Comparison of ENCODE assay signal across 9 cellular contexts in genomic region chr3:30934208-30934550, GRCh38. TPM values are rescaled to one million over a fixed set of nuclear protein-coding genes. Genes with fewer than 3 reads are reported as not detected.
DNase-seq lines count a peak whose midpoint lies in the region; ATAC-seq and TF ChIP-seq lines count a peak whose summit lies in the region.
"Had no signal": no experiment of that assay in that cellular context is flagged by ENCODE, and none has a peak within 500 bp of the region (broad histone marks: within the 10 kb centered on the region; RNA-seq: fewer than 3 reads in every experiment).

No MANE protein-coding gene starts in this region.

- H3K27ac ChIP-seq in Peyer's patch, result no peak overlapping the region
- no peak overlapping the region for H3K27ac ChIP-seq in stomach
- H3K27ac ChIP-seq: epithelial cell of prostate had no signal

- H3K27me3 ChIP-seq in Peyer's patch (no peaks in the 10 kb centered on the region), stomach (no peaks in the 10 kb centered on the region)

- no peaks in the 10 kb centered on the region for H3K9me3 ChIP-seq in Peyer's patch
- H3K9me3 ChIP-seq in stomach, result no peaks in the 10 kb centered on the region

- H3K4me1 ChIP-seq in Peyer's patch, result no peaks in the 10 kb centered on the region
- peaks cover 0 to 16% (median 5%) of the 10 kb centered on the region in 4 donors for H3K4me1 ChIP-seq in stomach

- peak; percentile 53 for DNase-seq in AG20443 (ENCODE audit: low spot score)
- DNase-seq in HFF-Myc (ENCODE audit: extremely low read depth, low read depth), result peak; percentile 30
- no peak for DNase-seq in Peyer's patch
- DNase-seq in fibroblast of the aortic adventitia (ENCODE audit: low read depth), result peak; percentile 86
- DNase-seq in stomach, result no peak
- DNase-seq in NK-92 (lab: John Stamatoyannopoulos, UW; ENCODE audit: unreplicated experiment), result no peak

- no peak for TF ChIP-seq POLR2A in Peyer's patch (IDR thresholded peaks at IDR 0.05)
- no peak for TF ChIP-seq POLR2A in stomach (IDR thresholded peaks at IDR 0.05)

- no peak for TF ChIP-seq EP300 in stomach (IDR thresholded peaks at IDR 0.05)

- no peak for ATAC-seq in HG03045 (IDR thresholded peaks at IDR 0.05; ENCODE audit: unreplicated experiment)
- ATAC-seq in HG02885 (IDR thresholded peaks at IDR 0.05; ENCODE audit: poor library complexity, unreplicated experiment), result no peak

- 12 to 19% (median 14%) methylated on average over 6 of the region's 6 CpGs for WGBS in stomach, 5 donors

- peak; percentile 50 for TF ChIP-seq CTCF in HFF-Myc (IDR thresholded peaks at IDR 0.05; ENCODE audit: low read depth, low read length, missing control alignments)
- TF ChIP-seq CTCF in Peyer's patch (IDR thresholded peaks at IDR 0.05), result peak in 5 of 6 experiments; percentile 2 to 39 (median 35)
- TF ChIP-seq CTCF in fibroblast of the aortic adventitia (IDR thresholded peaks at IDR 0.05; ENCODE audit: insufficient read depth, low read length), result peak; percentile 79
- peak in 5 of 7 experiments; percentile 13 to 30 (median 19) for TF ChIP-seq CTCF in stomach (IDR thresholded peaks at IDR 0.05)

- H3K4me3 ChIP-seq in HFF-Myc (replicated peaks; ENCODE audit: low read depth, low read length), result no peak overlapping the region
- H3K4me3 ChIP-seq in Peyer's patch, result no peak overlapping the region
- no peak overlapping the region for H3K4me3 ChIP-seq in fibroblast of the aortic adventitia (ENCODE audit: low read depth, low read length)
- H3K4me3 ChIP-seq in stomach, result no peak overlapping the region

- intact Hi-C loops in stomach (cut with DNase I; ENCODE audit: low total_unique reads), result no loop called here

- H3K36me3 ChIP-seq in Peyer's patch (no peaks in the 10 kb centered on the region), stomach (no peaks in the 10 kb centered on the region)

RNA-seq across cellular contexts. Expression of gene GADL1, which starts 39.7 kb away (rescaled TPM):
- total RNA-seq in Peyer's patch (not detected), fibroblast of the aortic adventitia (ENCODE audit: low replicate concordance) (0.18 TPM in 1 of 2 replicates, not detected in the other), stomach (under 1 TPM in 1 of 5 donors, not detected in 4; 0.73 TPM)
- polyA plus RNA-seq in stomach, result under 1 TPM in 1 of 3 donors, not detected in 2; 0.03 TPM

Comparison
In these comparisons a context has a peak if more than half of its experiments do, and no peak if none do; other contexts are left out.
1. DNase-seq: peak in AG20443 (single experiment), HFF-Myc (single experiment) and fibroblast of the aortic adventitia (single experiment); none in Peyer's patch (0 of 3), stomach (single experiment) and NK-92 (single experiment).
2. CTCF ChIP-seq: peak in every context shown above with its lines; median percentile 79 in fibroblast of the aortic adventitia; 50 in HFF-Myc; 35 in Peyer's patch; 19 in stomach.